11 cellular contexts compared by ENCODE assay signal in the genomic region with DNA sequence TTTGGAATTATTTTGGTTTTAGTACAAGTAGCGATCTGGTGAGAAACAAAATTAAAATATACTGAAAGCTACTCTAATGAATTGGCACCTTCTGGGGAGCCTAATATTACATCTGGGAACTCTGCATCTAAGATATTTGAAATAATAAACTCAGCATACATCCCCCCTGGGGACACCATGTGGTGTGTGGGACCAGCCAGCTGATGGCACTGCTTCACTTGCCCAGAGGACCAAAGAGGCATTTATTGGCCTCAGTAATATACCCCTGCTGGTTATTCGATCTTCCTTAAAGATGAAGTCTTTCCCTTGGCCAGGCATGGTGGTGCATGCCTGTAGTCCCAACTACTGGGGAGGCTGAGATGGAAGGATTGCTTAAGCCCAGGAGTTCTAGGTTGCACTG.
DNase-seq lines count a peak whose midpoint lies in the region; ATAC-seq and TF ChIP-seq lines count a peak whose summit lies in the region.
"Had no signal": no experiment of that assay in that cellular context is flagged by ENCODE, and none has a peak within 500 bp of the region (broad histone marks: within the 10 kb centered on the region; RNA-seq: fewer than 3 reads in every experiment).

No MANE protein-coding gene starts in this region.

- no peak overlapping the region for H3K4me3 Mint-ChIP-seq in CD14-positive monocyte
- no peak overlapping the region for H3K4me3 Mint-ChIP-seq in CD8-positive, alpha-beta T cell
- H3K4me3 Mint-ChIP-seq: activated T-helper 1 cell treated with anti-CD3 and anti-CD28 coated beads, Interleukin-12 subunit alpha, Interleukin-12 subunit beta, Interleukin-2, Interleukin-4 antibody, amounts not matched to agents 30 ng/mL and 10 ng/mL and 1 ng/mL, durations not matched to agents 14 hours and 24 hours and 36 hours had no signal

- 50% methylated on average over 2 of the region's 2 CpGs for WGBS in SK-N-SH (ENCODE audit: low lambda C conversion rate)

- no peak overlapping the region for H2AFZ ChIP-seq in SK-N-SH (ENCODE audit: low read depth)
- H2AFZ ChIP-seq: hepatocyte had no signal

- peak; percentile 50 for ATAC-seq in HG02610 (IDR thresholded peaks at IDR 0.05; ENCODE audit: unreplicated experiment)
- ATAC-seq in lower lobe of right lung: no peak
- ATAC-seq in CD8-positive, alpha-beta T cell: no peak

- H3K4me1 Mint-ChIP-seq in CD14-positive monocyte: no peaks in the 10 kb centered on the region
- no peaks in the 10 kb centered on the region for H3K4me1 Mint-ChIP-seq in CD8-positive, alpha-beta T cell (ENCODE audit: low read depth)

- H3K27ac Mint-ChIP-seq in CD14-positive monocyte: no peak overlapping the region
- no peak overlapping the region for H3K27ac Mint-ChIP-seq in CD8-positive, alpha-beta T cell
- H3K27ac Mint-ChIP-seq: activated T-helper 1 cell treated with anti-CD3 and anti-CD28 coated beads, Interleukin-12 subunit alpha, Interleukin-12 subunit beta, Interleukin-2, Interleukin-4 antibody, amounts not matched to agents 30 ng/mL and 10 ng/mL and 1 ng/mL, durations not matched to agents 14 hours and 24 hours and 36 hours had no signal

- TF ChIP-seq RAD21 in SK-N-SH (IDR thresholded peaks at IDR 0.05; ENCODE audit: low read length): peak; percentile 82

- peaks cover 3 to 5% (median 4%) of the 10 kb centered on the region in 3 donors for H3K27me3 Mint-ChIP-seq in CD14-positive monocyte (ENCODE audit: low read depth in 3 of 3)
- no peaks in the 10 kb centered on the region for H3K27me3 Mint-ChIP-seq in CD8-positive, alpha-beta T cell (ENCODE audit: low read depth)

- H3K9me3 ChIP-seq in SK-N-SH: no peaks in the 10 kb centered on the region
- no peaks in the 10 kb centered on the region for H3K9me3 ChIP-seq in lower lobe of right lung
- H3K9me3 ChIP-seq in CD8-positive, alpha-beta T cell (ENCODE audit: low read length): no peaks in the 10 kb centered on the region

- no peaks in the 10 kb centered on the region for H3K79me2 ChIP-seq in SK-N-SH (ENCODE audit: insufficient read depth)
- H3K79me2 ChIP-seq: hepatocyte had no signal

- no peaks in the 10 kb centered on the region for H3K36me3 ChIP-seq in SK-N-SH (replicated peaks in 1 of 2; ENCODE audit: control insufficient read depth in 1 of 2, insufficient read depth in 2 of 2, low read length in 1 of 2)
- no peaks in the 10 kb centered on the region for H3K36me3 ChIP-seq in lower lobe of right lung
- no peaks in the 10 kb centered on the region for H3K36me3 ChIP-seq in CD8-positive, alpha-beta T cell (ENCODE audit: insufficient read depth, low read length)

- no peak overlapping the region for H3K9ac ChIP-seq in SK-N-SH

- no peaks in the 10 kb centered on the region for H3K36me3 Mint-ChIP-seq in CD14-positive monocyte
- H3K36me3 Mint-ChIP-seq in CD8-positive, alpha-beta T cell: no peaks in the 10 kb centered on the region

- H3K9me2 ChIP-seq in SK-N-SH: no peaks in the 10 kb centered on the region

- DNase-seq in ELF-1 (ENCODE audit: low read depth, low spot score) (peak; percentile 30), SK-N-SH (peak; percentile 72), lower lobe of right lung (no peak), CD14-positive monocyte (ENCODE audit: low spot score) (no peak), T-helper 9 cell (no peak), COLO668 (lab: John Stamatoyannopoulos, UW; ENCODE audit: unreplicated experiment) (no peak)
- no peak for DNase-seq in CD8-positive, alpha-beta T cell
- DNase-seq: DMS79 had no signal

- no peaks in the 10 kb centered on the region for H3F3A ChIP-seq in SK-N-SH (replicated peaks; ENCODE audit: insufficient read depth)

- peaks cover 0 to 3% (median 1%) of the 10 kb centered on the region in 7 donors for H3K9me3 Mint-ChIP-seq in CD14-positive monocyte
- H3K9me3 Mint-ChIP-seq in CD8-positive, alpha-beta T cell: no peaks in the 10 kb centered on the region
- H3K9me3 Mint-ChIP-seq: activated T-helper 1 cell treated with anti-CD3 and anti-CD28 coated beads, Interleukin-12 subunit alpha, Interleukin-12 subunit beta, Interleukin-2, Interleukin-4 antibody, amounts not matched to agents 30 ng/mL and 10 ng/mL and 1 ng/mL, durations not matched to agents 14 hours and 24 hours and 36 hours had no signal

- CTCF ChIA-PET in SK-N-SH (lab: Yijun Ruan, JAX): interaction anchor here (0.8 to 1.3 kb wide), 3 partner anchors 36 to 1919 kb away, joined by 3 to 5 read pairs (median 4); no protein-coding TSS in a partner anchor
- CTCF ChIA-PET in CD8-positive, alpha-beta T cell (lab: Charles Lee): no interaction called here

- POLR2A ChIA-PET in SK-N-SH (lab: Yijun Ruan, JAX): no interaction called here
- POLR2A ChIA-PET in CD8-positive, alpha-beta T cell (lab: Charles Lee): no interaction called here

- no peak for TF ChIP-seq EP300 in SK-N-SH (IDR thresholded peaks at IDR 0.05; ENCODE audit: borderline replicate concordance in 1 of 2, low read depth in 1 of 2, low read length in 1 of 2)

- H3K4me3 ChIP-seq in SK-N-SH (ENCODE audit: low read depth in 2 of 2, low read length in 1 of 2): no peak overlapping the region
- no peak overlapping the region for H3K4me3 ChIP-seq in lower lobe of right lung
- H3K4me3 ChIP-seq in CD8-positive, alpha-beta T cell (ENCODE audit: low read depth, low read length): no peak overlapping the region
- H3K4me3 ChIP-seq: hepatocyte had no signal

- H4K20me1 ChIP-seq in SK-N-SH (ENCODE audit: insufficient read depth): no peaks in the 10 kb centered on the region

- H3K4me2 ChIP-seq in SK-N-SH: no peak overlapping the region
- H3K4me2 ChIP-seq: hepatocyte had no signal

- no peaks in the 10 kb centered on the region for H3K27me3 ChIP-seq in SK-N-SH (ENCODE audit: insufficient read depth)
- H3K27me3 ChIP-seq in lower lobe of right lung (ENCODE audit: low read depth): no peaks in the 10 kb centered on the region
- H3K27me3 ChIP-seq in CD8-positive, alpha-beta T cell (ENCODE audit: insufficient read depth, low read length): no peaks in the 10 kb centered on the region
- H3K27me3 ChIP-seq: hepatocyte had no signal

- TF ChIP-seq CTCF in SK-N-SH (IDR thresholded peaks at IDR 0.05) (peak; percentile 28; the same call in 1 of the 2 replicates), lower lobe of right lung (IDR thresholded peaks at IDR 0.05) (peak; percentile 18), CD14-positive monocyte (IDR thresholded peaks at IDR 0.05) (no peak)
- TF ChIP-seq CTCF in CD8-positive, alpha-beta T cell (IDR thresholded peaks at IDR 0.05): no peak

- intact Hi-C loops in lower lobe of right lung (cut with DNase I) (no loop called here), CD14-positive monocyte (cut with micrococcal nuclease) (no loop called here)
- intact Hi-C loops in CD8-positive, alpha-beta T cell (cut with DNase I, micrococcal nuclease): no loop called here

- no peak overlapping the region for H3K27ac ChIP-seq in SK-N-SH (ENCODE audit: low read depth in 2 of 2, low read length in 1 of 2)
- no peak overlapping the region for H3K27ac ChIP-seq in lower lobe of right lung
- H3K27ac ChIP-seq in CD8-positive, alpha-beta T cell (ENCODE audit: low read depth, low read length): no peak overlapping the region
- H3K27ac ChIP-seq: hepatocyte had no signal

- H3K4me1 ChIP-seq in SK-N-SH (ENCODE audit: control insufficient read depth in 1 of 2, insufficient read depth in 2 of 2, low read depth in 1 of 2, low read length in 1 of 2): peaks cover 0 to 7% of the 10 kb centered on the region in 2 experiments; a peak in 1 of 4 replicates
- no peaks in the 10 kb centered on the region for H3K4me1 ChIP-seq in lower lobe of right lung
- no peaks in the 10 kb centered on the region for H3K4me1 ChIP-seq in CD8-positive, alpha-beta T cell (ENCODE audit: insufficient read depth, low read length)

TF ChIP-seq in SK-N-SH, 30 proteins besides CTCF, POLR2A, EP300 and RAD21:
- TF ChIP-seq SIN3A (IDR thresholded peaks at IDR 0.05; ENCODE audit: borderline replicate concordance, low read depth, low read length) (no peak), SMC3 (IDR thresholded peaks at IDR 0.05; ENCODE audit: low read depth, low read length) (peak; percentile 58; the same call in 1 of the 2 replicates)

Comparison
In these comparisons a context has a peak if more than half of its experiments do, and no peak if none do; other contexts are left out.
1. DNase-seq: peak in ELF-1 (single experiment) and SK-N-SH (single experiment); none in lower lobe of right lung (single experiment), CD14-positive monocyte (single experiment), T-helper 9 cell (single experiment), COLO668 (single experiment) and CD8-positive, alpha-beta T cell (0 of 7).
2. CTCF ChIP-seq: peak in SK-N-SH (single experiment) and lower lobe of right lung (single experiment); none in CD14-positive monocyte (single experiment) and CD8-positive, alpha-beta T cell (single experiment).